23 cellular contexts compared by ENCODE assay signal in the genomic region with DNA sequence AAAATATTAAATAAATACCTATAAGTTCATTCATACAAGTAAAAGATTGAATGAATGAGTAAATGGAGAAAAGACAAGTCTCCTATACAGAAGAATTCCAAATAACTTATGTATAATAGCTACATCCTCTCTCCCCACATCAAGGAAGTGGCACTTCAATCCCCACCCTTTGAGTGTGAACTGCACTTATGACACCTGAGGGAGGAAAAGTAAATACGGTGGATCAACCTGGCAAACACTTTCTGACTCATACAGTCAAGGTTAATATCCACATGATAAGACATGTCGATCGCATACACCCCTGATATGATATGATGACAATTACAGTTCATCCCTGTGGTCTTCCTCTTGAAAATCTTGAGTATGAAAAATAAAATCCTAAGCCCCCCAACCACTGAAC. TPM values are rescaled to one million over a fixed set of nuclear protein-coding genes. Genes with fewer than 3 reads are reported as not detected.
A peak's percentile ranks its signal among the peaks of the same experiment; 100 is the strongest.
DNase-seq lines count a peak whose midpoint lies in the region; ATAC-seq lines count a peak whose summit lies in the region.
"Had no signal": no experiment of that assay in that cellular context is flagged by ENCODE, and none has a peak within 500 bp of the region (broad histone marks: within the 10 kb centered on the region; RNA-seq: fewer than 3 reads in every experiment).

No MANE protein-coding gene starts in this region.

- no peaks in the 10 kb centered on the region for H3K27me3 Mint-ChIP-seq in CD4-positive, CD25-positive, alpha-beta regulatory T cell

- peak overlapping the region; percentile 37 for H3K27ac ChIP-seq in CD4-positive, CD25-positive, alpha-beta regulatory T cell (ENCODE audit: insufficient read depth, low read length, poor library complexity, severe bottlenecking)
- no peak overlapping the region for H3K27ac ChIP-seq in epithelial cell of prostate
- H3K27ac ChIP-seq: body of pancreas, lower lobe of right lung, PC-9, tibial artery had no signal

- peak overlapping the region; percentile 67 to 93 (median 81) for H3K27ac Mint-ChIP-seq in CD4-positive, CD25-positive, alpha-beta regulatory T cell
- H3K27ac Mint-ChIP-seq: dendritic cell treated with granulocyte-macrophage colony-stimulating factor and Interleukin-4, amounts not matched to agents 40 ng/mL and 50 ng/mL, for 4 days; nephron; progenitor cell of endocrine pancreas had no signal

- peak overlapping the region; percentile 70 to 88 (median 78) for H3K4me3 Mint-ChIP-seq in CD4-positive, CD25-positive, alpha-beta regulatory T cell
- H3K4me3 Mint-ChIP-seq: dendritic cell treated with granulocyte-macrophage colony-stimulating factor and Interleukin-4, amounts not matched to agents 40 ng/mL and 50 ng/mL, for 4 days; nephron had no signal

- peak overlapping the region; percentile 71 for H3K4me3 ChIP-seq in CD4-positive, CD25-positive, alpha-beta regulatory T cell (ENCODE audit: low read depth, low read length)
- H3K4me3 ChIP-seq: body of pancreas, lower lobe of right lung, PC-9, tibial artery had no signal

- H3K4me1 ChIP-seq in CD4-positive, CD25-positive, alpha-beta regulatory T cell (ENCODE audit: control insufficient read depth, insufficient read depth, low read length, poor library complexity, severe bottlenecking), result peaks cover 63% of the 10 kb centered on the region
- H3K4me1 ChIP-seq: body of pancreas, tibial artery had no signal

- DNase-seq in DMS79 treated with DMSO at 0.1 percent for 48 hours (lab: John Stamatoyannopoulos, UW) (peak; percentile 7), DMS79 (lab: John Stamatoyannopoulos, UW) (no peak), NCI-H774 (lab: John Stamatoyannopoulos, UW) (peak; percentile 23), epithelial cell of prostate (ENCODE audit: low read depth, low spot score) (peak; percentile 45), SK-N-DZ (ENCODE audit: low spot score) (no peak), amygdala (lab: John Stamatoyannopoulos, UW) (no peak)
- no peak for DNase-seq in CD4-positive, CD25-positive, alpha-beta regulatory T cell
- DNase-seq: activated CD4-positive, alpha-beta T cell treated with anti-CD3 and anti-CD28 coated beads, Interleukin-2, amount 50 U/mL, for 4 hours; body of pancreas; lower lobe of right lung; MV-4-11; NCI-H2107; NCI-H82; tibial artery had no signal

- H3K4me1 Mint-ChIP-seq in CD4-positive, CD25-positive, alpha-beta regulatory T cell, result peaks cover 56 to 96% (median 75%) of the 10 kb centered on the region in 4 donors
- H3K4me1 Mint-ChIP-seq: nephron had no signal

- H3K36me3 Mint-ChIP-seq in CD4-positive, CD25-positive, alpha-beta regulatory T cell, result peaks cover 66% of the 10 kb centered on the region

- H3K9me3 Mint-ChIP-seq in CD4-positive, CD25-positive, alpha-beta regulatory T cell, result no peaks in the 10 kb centered on the region
- H3K9me3 Mint-ChIP-seq: dendritic cell treated with granulocyte-macrophage colony-stimulating factor and Interleukin-4, amounts not matched to agents 40 ng/mL and 50 ng/mL, for 4 days; nephron had no signal

- no peaks in the 10 kb centered on the region for H3K27me3 ChIP-seq in CD4-positive, CD25-positive, alpha-beta regulatory T cell (ENCODE audit: control insufficient read depth, insufficient read depth, low read length)

- no peak for ATAC-seq in CD4-positive, CD25-positive, alpha-beta regulatory T cell (ENCODE audit: low read depth in 2 of 2)
- ATAC-seq in GM19455 (IDR thresholded peaks at IDR 0.05; ENCODE audit: unreplicated experiment), result no peak
- ATAC-seq: body of pancreas, lower lobe of right lung had no signal

- H3K36me3 ChIP-seq in CD4-positive, CD25-positive, alpha-beta regulatory T cell (ENCODE audit: control insufficient read depth, insufficient read depth, low read length), result peaks cover 39% of the 10 kb centered on the region
- H3K36me3 ChIP-seq: lower lobe of right lung, tibial artery had no signal

- no peaks in the 10 kb centered on the region for H3K9me3 ChIP-seq in CD4-positive, CD25-positive, alpha-beta regulatory T cell (ENCODE audit: control insufficient read depth in 2 of 2, low read length in 2 of 2)
- H3K9me3 ChIP-seq: lower lobe of right lung, tibial artery had no signal

RNA-seq across cellular contexts. Expression of gene SLFN12L, which starts 18.0 kb away (rescaled TPM):
- total RNA-seq in CD4-positive, CD25-positive, alpha-beta regulatory T cell, result 105 TPM
- polyA plus RNA-seq in CD4-positive, CD25-positive, alpha-beta regulatory T cell, result 10 to 100 TPM; 12.7 to 14.6 (median 13.4) TPM
- polyA plus RNA-seq in SK-N-DZ (2014; cell fraction: cytosol; rRNA removed), result not detected in 2 replicates
- polyA plus RNA-seq in SK-N-DZ (2014; cell fraction: nucleus; rRNA removed), result 0.13 TPM in 1 of 2 replicates, not detected in the other
- total RNA-seq: A172, PC-9, progenitor cell of endocrine pancreas, SK-MEL-5 had no signal
- polyA plus RNA-seq: BJ had no signal

RNA-seq across cellular contexts. Expression of gene SLFN14, which starts 41.2 kb away (rescaled TPM):
- 0.57 TPM for total RNA-seq in CD4-positive, CD25-positive, alpha-beta regulatory T cell
- under 1 TPM in 1 of 4 donors, not detected in 3; 0.17 TPM for polyA plus RNA-seq in CD4-positive, CD25-positive, alpha-beta regulatory T cell
- 0.12 TPM in 1 of 2 replicates, not detected in the other for polyA plus RNA-seq in SK-N-DZ (2014; cell fraction: cytosol; rRNA removed)
- polyA plus RNA-seq in SK-N-DZ (2014; cell fraction: nucleus; rRNA removed), result not detected in 2 replicates
- total RNA-seq: A172, body of pancreas, PC-9, progenitor cell of endocrine pancreas, SK-MEL-5 had no signal
- polyA plus RNA-seq: BJ, esophagus had no signal

RNA-seq across cellular contexts. Expression of gene PEX12, which starts 58.9 kb away (rescaled TPM):
- total RNA-seq in CD4-positive, CD25-positive, alpha-beta regulatory T cell, result 3.1 TPM
- 1 to 10 TPM; 1.1 to 3.4 (median 1.6) TPM for polyA plus RNA-seq in CD4-positive, CD25-positive, alpha-beta regulatory T cell
- polyA plus RNA-seq in SK-N-DZ (2014; cell fraction: cytosol; rRNA removed), result 6.4 and 8.2 TPM in 2 replicates
- polyA plus RNA-seq in SK-N-DZ (2014; cell fraction: nucleus; rRNA removed), result 2.7 and 3.4 TPM in 2 replicates

Comparison
In these comparisons a context has a peak if more than half of its experiments do, and no peak if none do; other contexts are left out.
1. DNase-seq: peak in DMS79 treated with DMSO at 0.1 percent for 48 hours (single experiment), NCI-H774 (single experiment) and epithelial cell of prostate (single experiment); none in DMS79 (single experiment), CD4-positive, CD25-positive, alpha-beta regulatory T cell (0 of 3), SK-N-DZ (single experiment) and amygdala (0 of 56).